ENCODE assay signal across 1 cellular context in genomic region chr22:42976131-42976530, GRCh38.
TF ChIP-seq lines count a peak whose summit lies in the region.

No MANE protein-coding gene starts in this region.

TF ChIP-seq in HepG2, 621 proteins besides CTCF, POLR2A, EP300 and RAD21 (continued from another document):
- TF ChIP-seq ZBTB40 (IDR thresholded peaks at IDR 0.05), result no peak
- TF ChIP-seq ZBTB40 (CRISPR knock-in tag; IDR thresholded peaks at IDR 0.05), result no peak
TF ChIP-seq in HepG2: peak in this region for 0.
